In the genomic region with DNA sequence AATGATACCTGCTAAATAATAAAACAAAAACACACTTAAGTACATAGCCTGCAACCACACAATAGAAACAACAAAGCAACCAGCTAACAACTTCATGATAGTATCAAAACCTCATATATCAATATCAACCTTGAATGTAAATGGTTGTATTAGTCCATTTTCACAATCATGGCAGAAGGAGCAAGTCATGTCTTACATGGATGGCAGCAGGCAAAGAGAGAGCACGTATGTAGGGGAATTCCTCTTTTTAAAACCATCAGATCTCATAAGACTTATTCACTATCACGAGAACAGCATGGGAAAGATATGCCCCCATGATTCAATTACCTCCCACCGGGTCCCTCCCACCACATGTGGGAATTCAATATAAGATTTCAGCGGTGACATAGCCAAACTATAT, we compare ENCODE assay signal across 28 cellular contexts.
"Had no signal": no experiment of that assay in that cellular context is flagged by ENCODE, and none has a peak within 500 bp of the region (broad histone marks: within the 10 kb centered on the region; RNA-seq: fewer than 3 reads in every experiment).

No MANE protein-coding gene starts in this region.

- H3K36me3 Mint-ChIP-seq: stimulated activated effector memory CD8-positive, alpha-beta T cell treated with anti-CD3 and anti-CD28 coated beads, Interleukin-12 subunit alpha, Interleukin-12 subunit beta, amount 100 ng/mL, for 72 hours; stimulated activated memory B cell treated with anti-CD40 and anti-IgM and Interleukin-4, amounts not matched to agents 10 μg/mL and 1 μg/mL and 100 μg/mL, for 72 hours; stimulated activated naive B cell treated with anti-CD40 and anti-IgM and Interleukin-4, amounts not matched to agents 10 μg/mL and 1 μg/mL and 100 μg/mL, for 72 hours had no signal

- H3K27me3 ChIP-seq: stomach, suprapubic skin, testis, thyroid gland, tibial artery, tibial nerve, transverse colon, upper lobe of left lung, upper lobe of right lung, uterus, vagina had no signal

- H3K9me3 ChIP-seq: stomach, suprapubic skin, testis, thoracic aorta, thyroid gland, tibial artery, tibial nerve, transverse colon, upper lobe of left lung, upper lobe of right lung, uterus, vagina had no signal

- H3K4me1 ChIP-seq: stomach, suprapubic skin, testis, thyroid gland, tibial artery, tibial nerve, transverse colon, upper lobe of left lung, upper lobe of right lung, uterus, vagina had no signal

- FAIRE-seq: urothelium cell line had no signal

- ATAC-seq: stimulated activated effector memory CD8-positive, alpha-beta T cell treated with anti-CD3 and anti-CD28 coated beads, Interleukin-12 subunit alpha, Interleukin-12 subunit beta, amount 100 ng/mL, for 72 hours; stimulated activated memory B cell treated with anti-CD40 and anti-IgM and Interleukin-4, amounts not matched to agents 10 μg/mL and 1 μg/mL and 100 μg/mL, for 72 hours; stimulated activated naive B cell treated with anti-CD40 and anti-IgM and Interleukin-4, amounts not matched to agents 10 μg/mL and 1 μg/mL and 100 μg/mL, for 72 hours; stimulated activated naive CD8-positive, alpha-beta T cell treated with anti-CD3 and anti-CD28 coated beads, Interleukin-15, amount 100 ng/mL, for 72 hours; stimulated activated naive CD8-positive, alpha-beta T cell treated with anti-CD3 and anti-CD28 coated beads, Interleukin-15, Interleukin-2, amounts not matched to agents 100 U/mL and 50 U/mL, for 24 hours; upper lobe of right lung had no signal

- H3K4me3 Mint-ChIP-seq: stimulated activated effector memory CD8-positive, alpha-beta T cell treated with anti-CD3 and anti-CD28 coated beads, Interleukin-12 subunit alpha, Interleukin-12 subunit beta, amount 100 ng/mL, for 72 hours; stimulated activated memory B cell treated with anti-CD40 and anti-IgM and Interleukin-4, amounts not matched to agents 10 μg/mL and 1 μg/mL and 100 μg/mL, for 72 hours; stimulated activated naive B cell treated with anti-CD40 and anti-IgM and Interleukin-4, amounts not matched to agents 10 μg/mL and 1 μg/mL and 100 μg/mL, for 72 hours; stimulated activated naive CD8-positive, alpha-beta T cell treated with anti-CD3 and anti-CD28 coated beads, Interleukin-15, amount 100 ng/mL, for 72 hours; stimulated activated naive CD8-positive, alpha-beta T cell treated with anti-CD3 and anti-CD28 coated beads, Interleukin-15, Interleukin-2, amounts not matched to agents 100 ng/mL and 50 ng/mL, for 24 hours; type B pancreatic cell had no signal

- H3K27me3 Mint-ChIP-seq: stimulated activated memory B cell treated with anti-CD40 and anti-IgM and Interleukin-4, amounts not matched to agents 10 μg/mL and 1 μg/mL and 100 μg/mL, for 72 hours; stimulated activated naive B cell treated with anti-CD40 and anti-IgM and Interleukin-4, amounts not matched to agents 10 μg/mL and 1 μg/mL and 100 μg/mL, for 72 hours; stimulated activated naive CD8-positive, alpha-beta T cell treated with anti-CD3 and anti-CD28 coated beads, Interleukin-15, amount 100 ng/mL, for 72 hours; stimulated activated naive CD8-positive, alpha-beta T cell treated with anti-CD3 and anti-CD28 coated beads, Interleukin-15, Interleukin-2, amounts not matched to agents 100 ng/mL and 50 ng/mL, for 24 hours; type B pancreatic cell had no signal

- H3K36me3 ChIP-seq: stomach, suprapubic skin, thoracic aorta, thyroid gland, tibial artery, tibial nerve, transverse colon, upper lobe of left lung, upper lobe of right lung, uterus, vagina had no signal

- H3K27ac Mint-ChIP-seq: stimulated activated effector memory CD8-positive, alpha-beta T cell treated with anti-CD3 and anti-CD28 coated beads, Interleukin-12 subunit alpha, Interleukin-12 subunit beta, amount 100 ng/mL, for 72 hours; stimulated activated memory B cell treated with anti-CD40 and anti-IgM and Interleukin-4, amounts not matched to agents 10 μg/mL and 1 μg/mL and 100 μg/mL, for 72 hours; stimulated activated naive B cell treated with anti-CD40 and anti-IgM and Interleukin-4, amounts not matched to agents 10 μg/mL and 1 μg/mL and 100 μg/mL, for 72 hours; stimulated activated naive CD8-positive, alpha-beta T cell treated with anti-CD3 and anti-CD28 coated beads, Interleukin-15, amount 100 ng/mL, for 72 hours; stimulated activated naive CD8-positive, alpha-beta T cell treated with anti-CD3 and anti-CD28 coated beads, Interleukin-15, Interleukin-2, amounts not matched to agents 100 ng/mL and 50 ng/mL, for 24 hours; type B pancreatic cell had no signal

- DNase-seq: stimulated activated CD4-positive, alpha-beta T cell treated with anti-CD3 and anti-CD28 coated beads, Interleukin-2, amount 100 ng/mL, for 48 hours; stimulated activated CD4-positive, alpha-beta T cell treated with anti-CD3 and anti-CD28 coated beads, Interleukin-4, amount 100 ng/mL, for 1 hour; stimulated activated CD4-positive, alpha-beta T cell treated with anti-CD3 and anti-CD28 coated beads, Interleukin-4, amount 100 ng/mL, for 24 hours; stimulated activated CD4-positive, alpha-beta T cell treated with anti-CD3 and anti-CD28 coated beads, Interleukin-4, amount 100 ng/mL, for 4 hours; stimulated activated CD8-positive, alpha-beta memory T cell treated with anti-CD3 and anti-CD28 coated beads, Interleukin-4, amount 100 ng/mL, for 48 hours; stimulated activated naive B cell treated with anti-CD40 and anti-IgM and Interleukin-4, amounts not matched to agents 10 μg/mL and 1 μg/mL and 100 μg/mL, for 72 hours; stimulated activated naive CD4-positive, alpha-beta T cell; stimulated activated naive CD4-positive, alpha-beta T cell treated with Interleukin-2 at 50 U/mL for 16 hours; stimulated activated naive CD8-positive, alpha-beta T cell treated with anti-CD3 and anti-CD28 coated beads, Interleukin-15, amount 100 ng/mL, for 72 hours; stimulated activated naive CD8-positive, alpha-beta T cell treated with anti-CD3 and anti-CD28 coated beads, Interleukin-15, Interleukin-2, amounts not matched to agents 100 U/mL and 50 U/mL, for 24 hours; stomach; substantia nigra; testis; thyroid gland; tibial artery; transverse colon; upper lobe of left lung; upper lobe of right lung; uterus had no signal

- H3K4me3 ChIP-seq: stomach, suprapubic skin, testis, thoracic aorta, thyroid gland, tibial artery, tibial nerve, transverse colon, upper lobe of left lung, upper lobe of right lung, uterus, vagina had no signal

- H3K27ac ChIP-seq: stomach, suprapubic skin, testis, thoracic aorta, thyroid gland, tibial artery, tibial nerve, transverse colon, upper lobe of left lung, upper lobe of right lung, uterus, vagina had no signal

- H3K4me1 Mint-ChIP-seq: stimulated activated effector memory CD8-positive, alpha-beta T cell treated with anti-CD3 and anti-CD28 coated beads, Interleukin-12 subunit alpha, Interleukin-12 subunit beta, amount 100 ng/mL, for 72 hours; stimulated activated memory B cell treated with anti-CD40 and anti-IgM and Interleukin-4, amounts not matched to agents 10 μg/mL and 1 μg/mL and 100 μg/mL, for 72 hours; stimulated activated naive B cell treated with anti-CD40 and anti-IgM and Interleukin-4, amounts not matched to agents 10 μg/mL and 1 μg/mL and 100 μg/mL, for 72 hours; stimulated activated naive CD8-positive, alpha-beta T cell treated with anti-CD3 and anti-CD28 coated beads, Interleukin-15, amount 100 ng/mL, for 72 hours had no signal
